ENCODE assay signal across 14 cellular contexts in the genomic region with DNA sequence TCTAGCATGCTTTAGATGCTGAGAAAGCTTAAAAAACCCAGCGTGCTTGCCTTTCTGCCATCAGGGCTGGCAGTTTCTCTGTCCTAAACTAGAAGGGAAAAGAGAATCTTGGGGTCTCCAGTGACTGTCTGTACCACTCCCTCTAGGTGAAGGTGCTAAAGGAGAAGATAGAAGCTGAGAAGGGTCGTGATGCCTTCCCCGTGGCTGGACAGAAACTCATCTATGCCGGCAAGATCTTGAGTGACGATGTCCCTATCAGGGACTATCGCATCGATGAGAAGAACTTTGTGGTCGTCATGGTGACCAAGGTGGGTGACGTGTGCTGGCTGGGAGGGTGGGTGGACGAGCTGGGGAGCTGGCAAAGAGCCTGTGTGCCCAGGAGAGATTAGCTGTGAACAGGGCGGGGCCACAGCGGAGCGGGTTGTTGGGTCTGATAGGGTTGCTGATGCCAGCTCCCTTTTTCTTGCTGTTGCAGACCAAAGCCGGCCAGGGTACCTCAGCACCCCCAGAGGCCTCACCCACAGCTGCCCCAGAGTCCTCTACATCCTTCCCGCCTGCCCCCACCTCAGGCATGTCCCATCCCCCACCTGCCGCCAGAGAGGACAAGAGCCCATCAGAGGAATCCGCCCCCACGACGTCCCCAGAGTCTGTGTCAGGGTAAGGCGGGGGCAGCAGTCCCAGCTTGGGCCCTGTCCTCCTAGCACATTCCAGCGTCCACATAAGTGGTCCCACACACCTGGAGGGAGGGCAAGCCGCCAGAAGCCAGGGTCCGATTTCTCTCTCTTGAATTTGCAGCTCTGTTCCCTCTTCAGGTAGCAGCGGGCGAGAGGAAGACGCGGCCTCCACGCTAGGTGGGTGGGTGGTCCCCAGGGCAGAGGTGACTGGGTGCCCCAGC. TPM values are rescaled to one million over a fixed set of nuclear protein-coding genes. Genes with fewer than 3 reads are reported as not detected.
DNase-seq lines count a peak whose midpoint lies in the region; ATAC-seq, FAIRE-seq and TF ChIP-seq lines count a peak whose summit lies in the region.
"Had no signal": no experiment of that assay in that cellular context is flagged by ENCODE, and none has a peak within 500 bp of the region (broad histone marks: within the 10 kb centered on the region; RNA-seq: fewer than 3 reads in every experiment).

No MANE protein-coding gene starts in this region.

- TF ChIP-seq POLR2A in GM12892 (IDR thresholded peaks at IDR 0.05; ENCODE audit: low read depth, low read length) (peak; percentile 32; the same call in 1 of the 2 replicates), right lobe of liver (IDR thresholded peaks at IDR 0.05) (no peak)

- H3K27me3 Mint-ChIP-seq in WTC11 (ENCODE audit: low read depth): no peaks in the 10 kb centered on the region; the same call in 1 of the 2 replicates

- peaks cover 67% of the 10 kb centered on the region for H3K36me3 Mint-ChIP-seq in WTC11

- H3K4me3 ChIP-seq in A673 (ENCODE audit: low read depth, low read length, poor library complexity, severe bottlenecking): peak overlapping the region; percentile 98
- no peak overlapping the region for H3K4me3 ChIP-seq in right lobe of liver
- H3K4me3 ChIP-seq: thoracic aorta had no signal

- H3K27me3 ChIP-seq in A673 (replicated peaks; ENCODE audit: insufficient read depth, low read depth, low read length, poor library complexity) (no peaks in the 10 kb centered on the region), right lobe of liver (no peaks in the 10 kb centered on the region)

- no peaks in the 10 kb centered on the region for H3K9me3 Mint-ChIP-seq in WTC11

- no peak for DNase-seq in A673 (ENCODE audit: low spot score)
- DNase-seq in GM12892 (ENCODE audit: insufficient read length): no peak
- no peak for DNase-seq in WTC11 (ENCODE audit: low spot score)
- DNase-seq in right lobe of liver: peak in 2 of 3 donors; percentile 53 to 60
- no peak for DNase-seq in NCI-H1930 (lab: John Stamatoyannopoulos, UW)
- DNase-seq: DMS79 treated with DMSO at 0.1 percent for 48 hours; effector memory CD4-positive, alpha-beta T cell; NCI-H82; stimulated activated CD4-positive, alpha-beta T cell treated with anti-CD3 and anti-CD28 coated beads, Interleukin-4, amount 100 ng/mL, for 24 hours had no signal

- H3K27ac ChIP-seq in A673 (ENCODE audit: low read depth, low read length, poor library complexity, severe bottlenecking) (peak overlapping the region; percentile 97), right lobe of liver (no peak overlapping the region)

- CTCF ChIA-PET in A673 (lab: Charles Lee) (interaction anchor here (0.6 kb wide), 1 partner anchor 20 kb away, joined by 5 read pairs; no protein-coding TSS in a partner anchor), WTC11 (lab: Charles Lee) (interaction anchor here (1.9 to 2.0 kb wide), 2 partner anchors 17 to 30 kb away, joined by 7 to 8 read pairs; no protein-coding TSS in a partner anchor)

- POLR2A ChIA-PET in A673 (lab: Charles Lee; ENCODE audit: low non-redundant PET) (no interaction called here), WTC11 (lab: Charles Lee) (no interaction called here)

- ATAC-seq in WTC11: no peak
- ATAC-seq in right lobe of liver: no peak
- no peak for ATAC-seq in GM19452 (IDR thresholded peaks at IDR 0.05; ENCODE audit: unreplicated experiment)
- ATAC-seq in GM19395 (IDR thresholded peaks at IDR 0.05; ENCODE audit: unreplicated experiment): no peak
- no peak for ATAC-seq in HG03354 (IDR thresholded peaks at IDR 0.05; ENCODE audit: poor library complexity, severe bottlenecking, unreplicated experiment)

- WGBS in right lobe of liver (ENCODE audit: insufficient coverage, low coverage, low lambda C conversion rate, missing lambda C conversion rate): 92% methylated on average over 16 of the region's 28 CpGs

- H3K4me1 Mint-ChIP-seq in WTC11: peaks cover 19% of the 10 kb centered on the region

- H3K4me1 ChIP-seq in A673 (ENCODE audit: insufficient read depth, low read length, poor library complexity, severe bottlenecking) (peaks cover 19% of the 10 kb centered on the region), right lobe of liver (peaks cover 0 to 14% (median 6%) of the 10 kb centered on the region in 4 donors)

- peak overlapping the region; percentile 26 for H3K4me3 Mint-ChIP-seq in WTC11

- H3K9me3 ChIP-seq in A673 (ENCODE audit: low read depth, low read length, poor library complexity, severe bottlenecking) (no peaks in the 10 kb centered on the region), right lobe of liver (no peaks in the 10 kb centered on the region)
- H3K9me3 ChIP-seq: thoracic aorta had no signal

- peak overlapping the region; percentile 68 for H3K27ac Mint-ChIP-seq in WTC11

- H3K36me3 ChIP-seq in A673 (ENCODE audit: insufficient read depth, low read length, poor library complexity, severe bottlenecking): peaks cover 83% of the 10 kb centered on the region
- H3K36me3 ChIP-seq in right lobe of liver: peaks cover 0 to 65% (median 41%) of the 10 kb centered on the region in 4 donors

- intact Hi-C loops in A673 (cut with micrococcal nuclease; ENCODE audit: unreplicated experiment) (no loop called here), right lobe of liver (cut with DNase I) (no loop called here)

- no peak for FAIRE-seq in GM12892 (lab: Jason Lieb, UNC)
- FAIRE-seq: TTC549 had no signal

- BruUV-seq in A673 (replicated peaks; lab: Mats Ljungman, UMichigan): no TSS peak

- TF ChIP-seq CTCF in A673 (conservative IDR thresholded peaks at IDR 0.05; ENCODE audit: low read depth, low read length) (no peak), WTC11 (IDR thresholded peaks at IDR 0.05) (no peak), right lobe of liver (IDR thresholded peaks at IDR 0.05) (no peak)

TF ChIP-seq in WTC11, 78 proteins besides CTCF, POLR2A, EP300 and RAD21:
- TF ChIP-seq RORB (CRISPR knock-in tag; IDR thresholded peaks at IDR 0.05): no peak
- TF ChIP-seq ATF1 (CRISPR knock-in tag; IDR thresholded peaks at IDR 0.05): no peak
- no peak for TF ChIP-seq SOX15 (CRISPR knock-in tag; IDR thresholded peaks at IDR 0.05)
- no peak for TF ChIP-seq MXD4 (CRISPR knock-in tag; IDR thresholded peaks at IDR 0.05; ENCODE audit: borderline replicate concordance)
- no peak for TF ChIP-seq RELA (CRISPR knock-in tag; IDR thresholded peaks at IDR 0.05; ENCODE audit: borderline replicate concordance)
- TF ChIP-seq, protein P1, sequence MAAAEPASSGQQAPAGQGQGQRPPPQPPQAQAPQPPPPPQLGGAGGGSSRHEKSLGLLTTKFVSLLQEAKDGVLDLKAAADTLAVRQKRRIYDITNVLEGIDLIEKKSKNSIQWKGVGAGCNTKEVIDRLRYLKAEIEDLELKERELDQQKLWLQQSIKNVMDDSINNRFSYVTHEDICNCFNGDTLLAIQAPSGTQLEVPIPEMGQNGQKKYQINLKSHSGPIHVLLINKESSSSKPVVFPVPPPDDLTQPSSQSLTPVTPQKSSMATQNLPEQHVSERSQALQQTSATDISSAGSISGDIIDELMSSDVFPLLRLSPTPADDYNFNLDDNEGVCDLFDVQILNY (CRISPR knock-in tag; IDR thresholded peaks at IDR 0.05): no peak
- TF ChIP-seq, protein P2, sequence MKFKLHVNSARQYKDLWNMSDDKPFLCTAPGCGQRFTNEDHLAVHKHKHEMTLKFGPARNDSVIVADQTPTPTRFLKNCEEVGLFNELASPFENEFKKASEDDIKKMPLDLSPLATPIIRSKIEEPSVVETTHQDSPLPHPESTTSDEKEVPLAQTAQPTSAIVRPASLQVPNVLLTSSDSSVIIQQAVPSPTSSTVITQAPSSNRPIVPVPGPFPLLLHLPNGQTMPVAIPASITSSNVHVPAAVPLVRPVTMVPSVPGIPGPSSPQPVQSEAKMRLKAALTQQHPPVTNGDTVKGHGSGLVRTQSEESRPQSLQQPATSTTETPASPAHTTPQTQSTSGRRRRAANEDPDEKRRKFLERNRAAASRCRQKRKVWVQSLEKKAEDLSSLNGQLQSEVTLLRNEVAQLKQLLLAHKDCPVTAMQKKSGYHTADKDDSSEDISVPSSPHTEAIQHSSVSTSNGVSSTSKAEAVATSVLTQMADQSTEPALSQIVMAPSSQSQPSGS (CRISPR knock-in tag; IDR thresholded peaks at IDR 0.05; ENCODE audit: borderline replicate concordance, low read depth): no peak
- TF ChIP-seq NR2C2 (CRISPR knock-in tag; IDR thresholded peaks at IDR 0.05): no peak
- TF ChIP-seq NFYB (CRISPR knock-in tag; conservative IDR thresholded peaks at IDR 0.05; ENCODE audit: low read depth): no peak
- TF ChIP-seq, protein P3, sequence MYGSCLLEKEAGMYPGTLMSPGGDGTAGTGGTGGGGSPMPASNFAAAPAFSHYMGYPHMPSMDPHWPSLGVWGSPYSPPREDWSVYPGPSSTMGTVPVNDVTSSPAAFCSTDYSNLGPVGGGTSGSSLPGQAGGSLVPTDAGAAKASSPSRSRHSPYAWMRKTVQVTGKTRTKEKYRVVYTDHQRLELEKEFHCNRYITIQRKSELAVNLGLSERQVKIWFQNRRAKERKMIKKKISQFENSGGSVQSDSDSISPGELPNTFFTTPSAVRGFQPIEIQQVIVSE (CRISPR knock-in tag; IDR thresholded peaks at IDR 0.05; ENCODE audit: borderline replicate concordance): no peak
- TF ChIP-seq, protein P4, sequence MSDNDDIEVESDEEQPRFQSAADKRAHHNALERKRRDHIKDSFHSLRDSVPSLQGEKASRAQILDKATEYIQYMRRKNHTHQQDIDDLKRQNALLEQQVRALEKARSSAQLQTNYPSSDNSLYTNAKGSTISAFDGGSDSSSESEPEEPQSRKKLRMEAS (CRISPR knock-in tag; IDR thresholded peaks at IDR 0.05): no peak
- TF ChIP-seq CBFB (CRISPR knock-in tag; IDR thresholded peaks at IDR 0.05; ENCODE audit: low read depth): no peak
- no peak for TF ChIP-seq OVOL2 (CRISPR knock-in tag; IDR thresholded peaks at IDR 0.05; ENCODE audit: borderline replicate concordance)
- no peak for TF ChIP-seq KAT7 (CRISPR knock-in tag; IDR thresholded peaks at IDR 0.05; ENCODE audit: borderline replicate concordance)
TF ChIP-seq in WTC11: peak in this region for 0.

RNA-seq across cellular contexts. Expression of a gene that starts 2.3 kb away (rescaled TPM):
- total RNA-seq in A673 (2021): 183 and 186 TPM in 2 replicates
- polyA plus RNA-seq in GM12892 (2012; ENCODE audit: missing spikeins): 80.1 TPM
- total RNA-seq in WTC11 (2021): 84.3 to 96.6 TPM (median 96.2 TPM) in 3 replicates
- total RNA-seq in right lobe of liver: 10 to 100 TPM; 37.8 to 69.0 (median 52.9) TPM

RNA-seq across cellular contexts. Expression of a gene that starts 9.1 kb away (rescaled TPM):
- 61.1 and 67.5 TPM in 2 replicates for total RNA-seq in A673 (2021)
- polyA plus RNA-seq in GM12892 (2012; ENCODE audit: missing spikeins): 30.6 TPM
- total RNA-seq in WTC11 (2021): 54.4 to 57.9 TPM (median 56.1 TPM) in 3 replicates
- total RNA-seq in right lobe of liver: 10 to 100 TPM in 3 of 6 experiments, 1 to 10 TPM in 3; 7.7 to 29.3 (median 10.0) TPM

RNA-seq across cellular contexts. Expression of a gene that starts 9.5 kb away (rescaled TPM):
- 994 and 1,019 TPM in 2 replicates for total RNA-seq in A673 (2021)
- 511 TPM for polyA plus RNA-seq in GM12892 (2012; ENCODE audit: missing spikeins)
- total RNA-seq in WTC11 (2021): 977 to 1,088 TPM (median 978 TPM) in 3 replicates
- 1,000 to 10,000 TPM in 3 of 6 experiments, 100 to 1,000 TPM in 3; 771 to 1,471 (median 1,008) TPM for total RNA-seq in right lobe of liver

RNA-seq across cellular contexts. Expression of a gene that starts 14.4 kb away (rescaled TPM):
- total RNA-seq in A673 (2021) (150 and 162 TPM in 2 replicates), WTC11 (2021) (103 to 108 TPM (median 106 TPM) in 3 replicates), right lobe of liver (10 to 100 TPM; 22.9 to 46.2 (median 29.0) TPM)
- polyA plus RNA-seq in GM12892 (2012; ENCODE audit: missing spikeins): 48.8 TPM

RNA-seq across cellular contexts. Expression of a gene that starts 21.4 kb away (rescaled TPM):
- total RNA-seq in A673 (2021): 0.17 TPM in 2 replicates
- polyA plus RNA-seq in GM12892 (2012; ENCODE audit: missing spikeins): 0.32 TPM
- 0.18 to 0.23 TPM (median 0.22 TPM) in 3 replicates for total RNA-seq in WTC11 (2021)
- not detected for total RNA-seq in right lobe of liver
- total RNA-seq: thoracic aorta had no signal

Comparison
In these comparisons a context has a peak if more than half of its experiments do, and no peak if none do; other contexts are left out.
1. DNase-seq: peak in right lobe of liver (2 of 3); none in A673 (single experiment), GM12892 (single experiment), WTC11 (single experiment) and NCI-H1930 (0 of 2).